In genomic region chr15:94670436-94671034, GRCh38 we compare ENCODE assay signal across 8 cellular contexts.
A peak's percentile ranks its signal among the peaks of the same experiment; 100 is the strongest.
DNase-seq lines count a peak whose midpoint lies in the region; ATAC-seq and TF ChIP-seq lines count a peak whose summit lies in the region.

No MANE protein-coding gene starts in this region.

- no peaks in the 10 kb centered on the region for H3K36me3 ChIP-seq in heart left ventricle
- no peaks in the 10 kb centered on the region for H3K36me3 ChIP-seq in adipocyte (ENCODE audit: control insufficient read depth, insufficient read depth, low read length, severe bottlenecking)
- no peaks in the 10 kb centered on the region for H3K36me3 ChIP-seq in iPS DF 6.9 (ENCODE audit: control insufficient read depth, insufficient read depth, low read length)
- no peaks in the 10 kb centered on the region for H3K36me3 ChIP-seq in thyroid gland

- WGBS in heart left ventricle, 4 donors: 2 to 5% (median 3%) methylated on average over 3 of the region's 3 CpGs
- no CpG with 5 or more reads among the region's 3 CpGs for WGBS in iPS DF 6.9 (ENCODE audit: insufficient coverage, insufficient read length)
- WGBS in thyroid gland, 2 donors: 4 to 6% methylated on average over 3 of the region's 3 CpGs

- H3K4me3 ChIP-seq in heart left ventricle (no peak overlapping the region), adipocyte (ENCODE audit: low read length) (no peak overlapping the region), iPS DF 6.9 (ENCODE audit: low read length) (no peak overlapping the region), thyroid gland (replicated peaks in 1 of 3) (no peak overlapping the region)

- ATAC-seq in heart left ventricle (peak in 2 of 4 donors; percentile 52 to 54), Right ventricle myocardium inferior (no peak), GM21825 (IDR thresholded peaks at IDR 0.05; ENCODE audit: unreplicated experiment) (no peak), GM19452 (IDR thresholded peaks at IDR 0.05; ENCODE audit: unreplicated experiment) (no peak)

- H3K9me3 ChIP-seq in heart left ventricle (no peaks in the 10 kb centered on the region), adipocyte (ENCODE audit: control insufficient read depth, low read length) (no peaks in the 10 kb centered on the region), iPS DF 6.9 (ENCODE audit: control insufficient read depth, insufficient read depth, low read length) (no peaks in the 10 kb centered on the region), thyroid gland (no peaks in the 10 kb centered on the region)

- no peak for DNase-seq in heart left ventricle
- no peak for DNase-seq in Right ventricle myocardium inferior (ENCODE audit: missing footprints)
- peak; percentile 5 for DNase-seq in MV-4-11 (lab: John Stamatoyannopoulos, UW)
- peak; percentile 74 for DNase-seq in adipocyte (ENCODE audit: low read depth)
- DNase-seq in iPS DF 6.9 (ENCODE audit: low read depth, low spot score): peak; percentile 18
- DNase-seq in thyroid gland: no peak

- TF ChIP-seq CTCF in heart left ventricle (IDR thresholded peaks at IDR 0.05): peak; percentile 63 to 86 (median 72)
- TF ChIP-seq CTCF in thyroid gland (IDR thresholded peaks at IDR 0.05): peak in 4 of 6 experiments; percentile 28 to 60 (median 58)

- H3K27me3 ChIP-seq in heart left ventricle (peaks cover 0 to 7% (median 0%) of the 10 kb centered on the region in 9 donors), adipocyte (replicated peaks; ENCODE audit: control insufficient read depth, insufficient read depth, low read length) (peaks cover 7% of the 10 kb centered on the region), iPS DF 6.9 (ENCODE audit: control insufficient read depth, insufficient read depth, low read length) (no peaks in the 10 kb centered on the region), thyroid gland (no peaks in the 10 kb centered on the region)

- peaks cover 0 to 15% (median 5%) of the 10 kb centered on the region in 12 donors for H3K4me1 ChIP-seq in heart left ventricle
- H3K4me1 ChIP-seq in adipocyte (ENCODE audit: control insufficient read depth, insufficient read depth, low read length): peaks cover 4% of the 10 kb centered on the region
- H3K4me1 ChIP-seq in iPS DF 6.9 (ENCODE audit: control insufficient read depth, insufficient read depth, low read length): no peaks in the 10 kb centered on the region
- H3K4me1 ChIP-seq in thyroid gland: no peaks in the 10 kb centered on the region

- intact Hi-C loops in heart left ventricle (cut with DNase I) (loop anchor here in 8 of 10 donors (5.0 to 10.0 kb wide), 11 partner anchors 174 to 1687 kb away; no protein-coding TSS in a partner anchor), Right ventricle myocardium inferior (cut with DNase I) (loop anchor here (2.0 to 5.0 kb wide), 3 partner anchors 174 to 1687 kb away; no protein-coding TSS in a partner anchor), thyroid gland (cut with DNase I) (no loop called here)

- TF ChIP-seq POLR2A in heart left ventricle (IDR thresholded peaks at IDR 0.05) (no peak), thyroid gland (IDR thresholded peaks at IDR 0.05) (no peak)

- peak overlapping the region; percentile 63 for H3K9ac ChIP-seq in adipocyte (ENCODE audit: low read length)

- peak overlapping the region in 2 of 12 donors; percentile 6 to 21 for H3K27ac ChIP-seq in heart left ventricle
- H3K27ac ChIP-seq in iPS DF 6.9 (ENCODE audit: low read length): no peak overlapping the region
- peak overlapping the region in 2 of 3 donors; percentile 1 to 29 for H3K27ac ChIP-seq in thyroid gland

Comparison
In these comparisons a context has a peak if more than half of its experiments do, and no peak if none do; other contexts are left out.
1. DNase-seq: peak in MV-4-11 (single experiment), adipocyte (single experiment) and iPS DF 6.9 (single experiment); none in heart left ventricle (0 of 5), Right ventricle myocardium inferior (single experiment) and thyroid gland (0 of 2).